8 cellular contexts compared by ENCODE assay signal in genomic region chr7:129825554-129826267, GRCh38.
DNase-seq lines count a peak whose midpoint lies in the region; ATAC-seq and TF ChIP-seq lines count a peak whose summit lies in the region.

No MANE protein-coding gene starts in this region.

- no peak for TF ChIP-seq POLR2A in right lobe of liver (IDR thresholded peaks at IDR 0.05)

- no peak overlapping the region for H3K27ac ChIP-seq in right lobe of liver

- WGBS in right lobe of liver (ENCODE audit: insufficient coverage, low coverage, low lambda C conversion rate, missing lambda C conversion rate), result 0% methylated on average over 18 of the region's 58 CpGs

- ATAC-seq in GM18870 (IDR thresholded peaks at IDR 0.05; ENCODE audit: unreplicated experiment) (peak; percentile 48), HG03108 (IDR thresholded peaks at IDR 0.05; ENCODE audit: unreplicated experiment) (peak; percentile 47), right lobe of liver (peak; percentile 82 to 94 (median 88))

- DNase-seq in AG09309 (ENCODE audit: low read depth) (no peak), NCI-H460 (ENCODE audit: extremely low read depth, low read depth) (peak; percentile 75), dermis microvascular lymphatic vessel endothelial cell (ENCODE audit: low read depth in 2 of 2) (peak; percentile 18 to 69), right lobe of liver (peak; percentile 91 to 94 (median 92))
- peak; percentile 83 to 92 for DNase-seq in activated CD4-positive, alpha-beta T cell treated with anti-CD3 and anti-CD28 coated beads, Interleukin-2, amount 50 U/mL, for 24 hours (ENCODE audit: low read depth in 1 of 2, low spot score in 1 of 2)
- peak; percentile 91 for DNase-seq in stimulated activated CD4-positive, alpha-beta T cell treated with anti-CD3 and anti-CD28 coated beads, Interleukin-4, amount 100 ng/mL, for 24 hours

- H3K27me3 ChIP-seq in right lobe of liver, result no peaks in the 10 kb centered on the region

- H3K9me3 ChIP-seq in right lobe of liver, result no peaks in the 10 kb centered on the region

- H3K4me1 ChIP-seq in right lobe of liver, result peaks cover 0 to 17% (median 4%) of the 10 kb centered on the region in 4 donors

- intact Hi-C loops in right lobe of liver (cut with DNase I), result loop anchor here (10.0 kb wide), 2 partner anchors 161 to 179 kb away; no protein-coding TSS in a partner anchor

- H3K36me3 ChIP-seq in right lobe of liver, result no peaks in the 10 kb centered on the region

- peak; percentile 59 for TF ChIP-seq CTCF in AG09309 (IDR thresholded peaks at IDR 0.05; ENCODE audit: control insufficient read depth, insufficient read depth, low read depth, low read length, missing control alignments)
- peak; percentile 54 to 97 (median 92) for TF ChIP-seq CTCF in right lobe of liver (IDR thresholded peaks at IDR 0.05)

- H3K4me3 ChIP-seq in AG09309 (ENCODE audit: control insufficient read depth, low read depth, low read length) (peak overlapping the region; percentile 95), right lobe of liver (peak overlapping the region; percentile 44 to 68 (median 55))
